1 cellular context compared by ENCODE assay signal in the genomic region with DNA sequence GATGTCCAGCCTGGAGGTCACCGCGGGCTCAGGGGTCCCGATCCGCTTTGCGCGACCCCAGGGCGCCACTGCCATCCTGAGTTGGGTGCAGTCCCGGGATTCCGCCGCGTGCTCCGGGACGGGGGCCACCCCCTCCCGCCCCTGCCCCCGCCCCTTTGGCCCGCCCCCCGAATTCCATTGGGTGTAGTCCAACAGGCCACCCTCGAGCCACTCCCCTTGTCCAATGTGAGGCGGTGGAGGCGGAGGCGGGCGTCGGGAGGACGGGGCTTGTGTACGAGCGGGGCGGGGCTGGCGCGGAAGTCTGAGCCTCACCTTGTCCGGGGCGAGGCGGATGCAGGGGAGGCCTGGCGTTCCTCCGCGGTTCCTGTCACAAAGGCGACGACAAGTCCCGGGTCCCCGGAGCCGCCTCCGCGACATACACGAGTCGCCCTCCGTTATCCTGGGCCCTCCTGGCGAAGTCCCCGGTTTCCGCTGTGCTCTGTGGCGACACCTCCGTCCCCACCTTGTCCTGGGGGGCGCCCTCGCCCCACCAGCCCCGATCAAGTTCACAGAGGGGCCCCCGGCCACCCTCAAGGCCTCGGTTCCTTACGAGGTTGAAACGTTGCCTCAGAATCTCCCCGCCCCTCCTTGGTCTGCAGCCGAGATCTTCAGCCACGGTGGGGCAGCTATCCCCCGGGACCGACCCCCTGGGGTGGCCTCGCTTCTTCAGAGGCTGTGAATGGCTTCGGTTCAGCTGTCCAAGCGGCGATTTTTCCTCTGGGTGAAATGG.
TF ChIP-seq lines count a peak whose summit lies in the region.

No MANE protein-coding gene starts in this region.

TF ChIP-seq in HepG2, 621 proteins besides CTCF, POLR2A, EP300 and RAD21 (continued from another document and continues in another):
- TF ChIP-seq GFI1 (CRISPR knock-in tag; IDR thresholded peaks at IDR 0.05; ENCODE audit: borderline replicate concordance) (0 out of 2 replicates have a peak, but pooled peaks have one; percentile 11), FOXJ3 (CRISPR knock-in tag; IDR thresholded peaks at IDR 0.05; ENCODE audit: borderline replicate concordance) (no peak), ZNF614 (CRISPR knock-in tag; IDR thresholded peaks at IDR 0.05; ENCODE audit: borderline replicate concordance) (no peak), EEA1 (CRISPR knock-in tag; IDR thresholded peaks at IDR 0.05; ENCODE audit: borderline replicate concordance) (no peak), SP2 (CRISPR knock-in tag; IDR thresholded peaks at IDR 0.05) (peak; percentile 57; the same call in 1 of the 2 replicates), ZNF460 (CRISPR knock-in tag; IDR thresholded peaks at IDR 0.05; ENCODE audit: borderline replicate concordance) (no peak), ZZZ3 (CRISPR knock-in tag; IDR thresholded peaks at IDR 0.05; ENCODE audit: borderline replicate concordance) (0 out of 2 replicates have a peak, but pooled peaks have one; percentile 71), ZBTB8A (CRISPR knock-in tag; IDR thresholded peaks at IDR 0.05; ENCODE audit: borderline replicate concordance, low read depth) (no peak), SIN3B (IDR thresholded peaks at IDR 0.05; ENCODE audit: low read length) (no peak), ZNF251 (CRISPR knock-in tag; IDR thresholded peaks at IDR 0.05) (0 out of 2 replicates have a peak, but pooled peaks have one; percentile 67), ZNF75D (CRISPR knock-in tag; IDR thresholded peaks at IDR 0.05; ENCODE audit: borderline replicate concordance) (no peak), ZNF160 (CRISPR knock-in tag; IDR thresholded peaks at IDR 0.05) (no peak), BCL6 (CRISPR knock-in tag; IDR thresholded peaks at IDR 0.05) (peak; percentile 23), RARG (CRISPR knock-in tag; IDR thresholded peaks at IDR 0.05; ENCODE audit: low read depth) (no peak; the same call in 1 of the 2 replicates), ZNF773 (CRISPR knock-in tag; IDR thresholded peaks at IDR 0.05; ENCODE audit: borderline replicate concordance) (no peak), ZBTB38 (CRISPR knock-in tag; IDR thresholded peaks at IDR 0.05) (peak; percentile 27; the same call in 1 of the 2 replicates), BRCA1 (CRISPR knock-in tag; IDR thresholded peaks at IDR 0.05) (no peak), ZNF616 (CRISPR knock-in tag; IDR thresholded peaks at IDR 0.05; ENCODE audit: low read depth) (0 out of 2 replicates have a peak, but pooled peaks have one; percentile 38), ZFAT (CRISPR knock-in tag; conservative IDR thresholded peaks at IDR 0.05) (no peak), ZNF496 (CRISPR knock-in tag; IDR thresholded peaks at IDR 0.05; ENCODE audit: insufficient replicate concordance) (no peak), HNRNPK (IDR thresholded peaks at IDR 0.05; ENCODE audit: low read depth, low read length, poor library complexity, severe bottlenecking) (no peak), PHB2 (IDR thresholded peaks at IDR 0.05; ENCODE audit: partially characterized antibody) (no peak), SAFB2 (CRISPR knock-in tag; IDR thresholded peaks at IDR 0.05; ENCODE audit: borderline replicate concordance, low read depth) (no peak), NKX3-1 (CRISPR knock-in tag; IDR thresholded peaks at IDR 0.05) (0 out of 2 replicates have a peak, but pooled peaks have one; percentile 54), CCDC6 (CRISPR knock-in tag; IDR thresholded peaks at IDR 0.05) (peak; percentile 50; the same call in 1 of the 2 replicates), HES4 (CRISPR knock-in tag; IDR thresholded peaks at IDR 0.05; ENCODE audit: borderline replicate concordance) (peak; percentile 83; the same call in 1 of the 2 replicates), ZNF143 (CRISPR knock-in tag; IDR thresholded peaks at IDR 0.05) (no peak), ZMAT3 (CRISPR knock-in tag; conservative IDR thresholded peaks at IDR 0.05) (peak; percentile 90), TBX2 (CRISPR knock-in tag; IDR thresholded peaks at IDR 0.05; ENCODE audit: borderline replicate concordance) (peak; percentile 78)
- TF ChIP-seq, protein P1, sequence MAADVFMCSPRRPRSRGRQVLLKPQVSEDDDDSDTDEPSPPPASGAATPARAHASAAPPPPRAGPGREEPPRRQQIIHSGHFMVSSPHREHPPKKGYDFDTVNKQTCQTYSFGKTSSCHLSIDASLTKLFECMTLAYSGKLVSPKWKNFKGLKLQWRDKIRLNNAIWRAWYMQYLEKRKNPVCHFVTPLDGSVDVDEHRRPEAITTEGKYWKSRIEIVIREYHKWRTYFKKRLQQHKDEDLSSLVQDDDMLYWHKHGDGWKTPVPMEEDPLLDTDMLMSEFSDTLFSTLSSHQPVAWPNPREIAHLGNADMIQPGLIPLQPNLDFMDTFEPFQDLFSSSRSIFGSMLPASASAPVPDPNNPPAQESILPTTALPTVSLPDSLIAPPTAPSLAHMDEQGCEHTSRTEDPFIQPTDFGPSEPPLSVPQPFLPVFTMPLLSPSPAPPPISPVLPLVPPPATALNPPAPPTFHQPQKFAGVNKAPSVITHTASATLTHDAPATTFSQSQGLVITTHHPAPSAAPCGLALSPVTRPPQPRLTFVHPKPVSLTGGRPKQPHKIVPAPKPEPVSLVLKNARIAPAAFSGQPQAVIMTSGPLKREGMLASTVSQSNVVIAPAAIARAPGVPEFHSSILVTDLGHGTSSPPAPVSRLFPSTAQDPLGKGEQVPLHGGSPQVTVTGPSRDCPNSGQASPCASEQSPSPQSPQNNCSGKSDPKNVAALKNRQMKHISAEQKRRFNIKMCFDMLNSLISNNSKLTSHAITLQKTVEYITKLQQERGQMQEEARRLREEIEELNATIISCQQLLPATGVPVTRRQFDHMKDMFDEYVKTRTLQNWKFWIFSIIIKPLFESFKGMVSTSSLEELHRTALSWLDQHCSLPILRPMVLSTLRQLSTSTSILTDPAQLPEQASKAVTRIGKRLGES (CRISPR knock-in tag; IDR thresholded peaks at IDR 0.05; ENCODE audit: borderline replicate concordance) = no peak; the same call in 1 of the 2 replicates
- TF ChIP-seq, protein P2, sequence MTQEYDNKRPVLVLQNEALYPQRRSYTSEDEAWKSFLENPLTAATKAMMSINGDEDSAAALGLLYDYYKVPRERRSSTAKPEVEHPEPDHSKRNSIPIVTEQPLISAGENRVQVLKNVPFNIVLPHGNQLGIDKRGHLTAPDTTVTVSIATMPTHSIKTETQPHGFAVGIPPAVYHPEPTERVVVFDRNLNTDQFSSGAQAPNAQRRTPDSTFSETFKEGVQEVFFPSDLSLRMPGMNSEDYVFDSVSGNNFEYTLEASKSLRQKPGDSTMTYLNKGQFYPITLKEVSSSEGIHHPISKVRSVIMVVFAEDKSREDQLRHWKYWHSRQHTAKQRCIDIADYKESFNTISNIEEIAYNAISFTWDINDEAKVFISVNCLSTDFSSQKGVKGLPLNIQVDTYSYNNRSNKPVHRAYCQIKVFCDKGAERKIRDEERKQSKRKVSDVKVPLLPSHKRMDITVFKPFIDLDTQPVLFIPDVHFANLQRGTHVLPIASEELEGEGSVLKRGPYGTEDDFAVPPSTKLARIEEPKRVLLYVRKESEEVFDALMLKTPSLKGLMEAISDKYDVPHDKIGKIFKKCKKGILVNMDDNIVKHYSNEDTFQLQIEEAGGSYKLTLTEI (CRISPR knock-in tag; conservative IDR thresholded peaks at IDR 0.05) = no peak
- TF ChIP-seq, protein P3, sequence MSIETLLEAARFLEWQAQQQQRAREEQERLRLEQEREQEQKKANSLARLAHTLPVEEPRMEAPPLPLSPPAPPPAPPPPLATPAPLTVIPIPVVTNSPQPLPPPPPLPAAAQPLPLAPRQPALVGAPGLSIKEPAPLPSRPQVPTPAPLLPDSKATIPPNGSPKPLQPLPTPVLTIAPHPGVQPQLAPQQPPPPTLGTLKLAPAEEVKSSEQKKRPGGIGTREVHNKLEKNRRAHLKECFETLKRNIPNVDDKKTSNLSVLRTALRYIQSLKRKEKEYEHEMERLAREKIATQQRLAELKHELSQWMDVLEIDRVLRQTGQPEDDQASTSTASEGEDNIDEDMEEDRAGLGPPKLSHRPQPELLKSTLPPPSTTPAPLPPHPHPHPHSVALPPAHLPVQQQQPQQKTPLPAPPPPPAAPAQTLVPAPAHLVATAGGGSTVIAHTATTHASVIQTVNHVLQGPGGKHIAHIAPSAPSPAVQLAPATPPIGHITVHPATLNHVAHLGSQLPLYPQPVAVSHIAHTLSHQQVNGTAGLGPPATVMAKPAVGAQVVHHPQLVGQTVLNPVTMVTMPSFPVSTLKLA (IDR thresholded peaks at IDR 0.05) = no peak
- TF ChIP-seq, protein P4, sequence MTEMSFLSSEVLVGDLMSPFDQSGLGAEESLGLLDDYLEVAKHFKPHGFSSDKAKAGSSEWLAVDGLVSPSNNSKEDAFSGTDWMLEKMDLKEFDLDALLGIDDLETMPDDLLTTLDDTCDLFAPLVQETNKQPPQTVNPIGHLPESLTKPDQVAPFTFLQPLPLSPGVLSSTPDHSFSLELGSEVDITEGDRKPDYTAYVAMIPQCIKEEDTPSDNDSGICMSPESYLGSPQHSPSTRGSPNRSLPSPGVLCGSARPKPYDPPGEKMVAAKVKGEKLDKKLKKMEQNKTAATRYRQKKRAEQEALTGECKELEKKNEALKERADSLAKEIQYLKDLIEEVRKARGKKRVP (CRISPR knock-in tag; IDR thresholded peaks at IDR 0.05) = no peak
- TF ChIP-seq, protein P5, sequence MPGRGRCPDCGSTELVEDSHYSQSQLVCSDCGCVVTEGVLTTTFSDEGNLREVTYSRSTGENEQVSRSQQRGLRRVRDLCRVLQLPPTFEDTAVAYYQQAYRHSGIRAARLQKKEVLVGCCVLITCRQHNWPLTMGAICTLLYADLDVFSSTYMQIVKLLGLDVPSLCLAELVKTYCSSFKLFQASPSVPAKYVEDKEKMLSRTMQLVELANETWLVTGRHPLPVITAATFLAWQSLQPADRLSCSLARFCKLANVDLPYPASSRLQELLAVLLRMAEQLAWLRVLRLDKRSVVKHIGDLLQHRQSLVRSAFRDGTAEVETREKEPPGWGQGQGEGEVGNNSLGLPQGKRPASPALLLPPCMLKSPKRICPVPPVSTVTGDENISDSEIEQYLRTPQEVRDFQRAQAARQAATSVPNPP (CRISPR knock-in tag; IDR thresholded peaks at IDR 0.05) = no peak
- TF ChIP-seq, protein P6, sequence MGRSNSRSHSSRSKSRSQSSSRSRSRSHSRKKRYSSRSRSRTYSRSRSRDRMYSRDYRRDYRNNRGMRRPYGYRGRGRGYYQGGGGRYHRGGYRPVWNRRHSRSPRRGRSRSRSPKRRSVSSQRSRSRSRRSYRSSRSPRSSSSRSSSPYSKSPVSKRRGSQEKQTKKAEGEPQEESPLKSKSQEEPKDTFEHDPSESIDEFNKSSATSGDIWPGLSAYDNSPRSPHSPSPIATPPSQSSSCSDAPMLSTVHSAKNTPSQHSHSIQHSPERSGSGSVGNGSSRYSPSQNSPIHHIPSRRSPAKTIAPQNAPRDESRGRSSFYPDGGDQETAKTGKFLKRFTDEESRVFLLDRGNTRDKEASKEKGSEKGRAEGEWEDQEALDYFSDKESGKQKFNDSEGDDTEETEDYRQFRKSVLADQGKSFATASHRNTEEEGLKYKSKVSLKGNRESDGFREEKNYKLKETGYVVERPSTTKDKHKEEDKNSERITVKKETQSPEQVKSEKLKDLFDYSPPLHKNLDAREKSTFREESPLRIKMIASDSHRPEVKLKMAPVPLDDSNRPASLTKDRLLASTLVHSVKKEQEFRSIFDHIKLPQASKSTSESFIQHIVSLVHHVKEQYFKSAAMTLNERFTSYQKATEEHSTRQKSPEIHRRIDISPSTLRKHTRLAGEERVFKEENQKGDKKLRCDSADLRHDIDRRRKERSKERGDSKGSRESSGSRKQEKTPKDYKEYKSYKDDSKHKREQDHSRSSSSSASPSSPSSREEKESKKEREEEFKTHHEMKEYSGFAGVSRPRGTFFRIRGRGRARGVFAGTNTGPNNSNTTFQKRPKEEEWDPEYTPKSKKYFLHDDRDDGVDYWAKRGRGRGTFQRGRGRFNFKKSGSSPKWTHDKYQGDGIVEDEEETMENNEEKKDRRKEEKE (IDR thresholded peaks at IDR 0.05) = no peak
- TF ChIP-seq, protein P7, sequence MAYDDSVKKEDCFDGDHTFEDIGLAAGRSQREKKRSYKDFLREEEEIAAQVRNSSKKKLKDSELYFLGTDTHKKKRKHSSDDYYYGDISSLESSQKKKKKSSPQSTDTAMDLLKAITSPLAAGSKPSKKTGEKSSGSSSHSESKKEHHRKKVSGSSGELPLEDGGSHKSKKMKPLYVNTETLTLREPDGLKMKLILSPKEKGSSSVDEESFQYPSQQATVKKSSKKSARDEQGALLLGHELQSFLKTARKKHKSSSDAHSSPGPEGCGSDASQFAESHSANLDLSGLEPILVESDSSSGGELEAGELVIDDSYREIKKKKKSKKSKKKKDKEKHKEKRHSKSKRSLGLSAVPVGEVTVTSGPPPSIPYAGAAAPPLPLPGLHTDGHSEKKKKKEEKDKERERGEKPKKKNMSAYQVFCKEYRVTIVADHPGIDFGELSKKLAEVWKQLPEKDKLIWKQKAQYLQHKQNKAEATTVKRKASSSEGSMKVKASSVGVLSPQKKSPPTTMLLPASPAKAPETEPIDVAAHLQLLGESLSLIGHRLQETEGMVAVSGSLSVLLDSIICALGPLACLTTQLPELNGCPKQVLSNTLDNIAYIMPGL (CRISPR knock-in tag; IDR thresholded peaks at IDR 0.05; ENCODE audit: borderline replicate concordance in 1 of 2, low read depth in 1 of 2) = peak; percentile 43 to 65; a peak in 3 of 4 replicates
- TF ChIP-seq, protein P8, sequence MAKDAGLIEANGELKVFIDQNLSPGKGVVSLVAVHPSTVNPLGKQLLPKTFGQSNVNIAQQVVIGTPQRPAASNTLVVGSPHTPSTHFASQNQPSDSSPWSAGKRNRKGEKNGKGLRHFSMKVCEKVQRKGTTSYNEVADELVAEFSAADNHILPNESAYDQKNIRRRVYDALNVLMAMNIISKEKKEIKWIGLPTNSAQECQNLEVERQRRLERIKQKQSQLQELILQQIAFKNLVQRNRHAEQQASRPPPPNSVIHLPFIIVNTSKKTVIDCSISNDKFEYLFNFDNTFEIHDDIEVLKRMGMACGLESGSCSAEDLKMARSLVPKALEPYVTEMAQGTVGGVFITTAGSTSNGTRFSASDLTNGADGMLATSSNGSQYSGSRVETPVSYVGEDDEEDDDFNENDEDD (CRISPR knock-in tag; IDR thresholded peaks at IDR 0.05; ENCODE audit: borderline replicate concordance) = peak; percentile 43; the same call in 1 of the 2 replicates
- TF ChIP-seq, protein P9, sequence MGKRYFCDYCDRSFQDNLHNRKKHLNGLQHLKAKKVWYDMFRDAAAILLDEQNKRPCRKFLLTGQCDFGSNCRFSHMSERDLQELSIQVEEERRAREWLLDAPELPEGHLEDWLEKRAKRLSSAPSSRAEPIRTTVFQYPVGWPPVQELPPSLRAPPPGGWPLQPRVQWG (CRISPR knock-in tag; IDR thresholded peaks at IDR 0.05; ENCODE audit: borderline replicate concordance, low read depth) = no peak
